ENCODE assay signal across 8 cellular contexts in the genomic region with DNA sequence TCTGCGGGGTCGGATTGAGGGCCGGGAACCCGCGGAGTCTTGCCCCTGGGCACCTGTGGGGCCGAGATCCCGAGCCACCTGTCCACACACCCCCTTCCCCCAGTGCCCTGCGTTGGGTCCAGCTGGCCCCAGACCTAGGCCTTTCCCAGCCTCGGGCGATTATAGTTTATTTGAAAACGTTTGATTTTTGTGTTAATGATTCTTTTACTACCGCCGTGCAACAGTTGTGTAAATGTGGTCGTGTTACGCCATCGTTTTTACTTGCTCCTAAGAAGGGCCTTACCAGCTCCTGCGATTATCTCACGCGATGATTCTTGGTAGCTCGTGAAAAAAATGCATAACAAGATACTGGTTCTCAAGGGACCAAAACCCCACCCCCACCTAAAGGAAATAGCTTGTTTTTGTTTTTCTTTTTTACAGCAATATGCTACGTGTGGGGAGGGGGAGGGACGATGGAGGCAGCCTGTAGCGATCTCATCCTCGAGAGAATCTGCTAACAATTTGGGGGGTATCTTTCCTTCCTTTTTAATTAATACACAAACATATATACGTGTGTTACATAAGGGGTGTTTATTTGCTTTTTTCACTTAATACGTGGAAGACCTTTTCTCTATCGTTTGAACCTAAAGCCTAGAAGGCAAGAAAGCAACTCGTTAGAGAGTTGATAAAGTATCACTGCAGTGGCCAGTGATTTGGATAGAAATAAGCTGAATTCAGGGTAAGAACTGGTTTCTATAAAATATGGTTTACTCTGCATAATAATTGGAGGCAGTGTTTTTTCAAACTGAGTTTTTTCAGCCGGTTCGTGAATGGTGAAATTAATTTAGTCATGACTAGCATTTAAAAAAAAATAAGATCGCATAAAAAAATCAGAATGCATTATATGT.
A peak's percentile ranks its signal among the peaks of the same experiment; 100 is the strongest.
DNase-seq lines count a peak whose midpoint lies in the region; ATAC-seq and TF ChIP-seq lines count a peak whose summit lies in the region.

No MANE protein-coding gene starts in this region.

- H3K4me1 Mint-ChIP-seq in activated naive CD4-positive, alpha-beta T cell treated with anti-CD3 and anti-CD28 coated beads, Interleukin-2, amount 50 U/mL, for 24 hours = peaks cover 22% of the 10 kb centered on the region

- WGBS in iPS DF 6.9 (ENCODE audit: insufficient coverage, insufficient read length) = no CpG with 5 or more reads among the region's 31 CpGs

- ATAC-seq in GM18858 (IDR thresholded peaks at IDR 0.05; ENCODE audit: unreplicated experiment) = no peak

- peaks cover 24% of the 10 kb centered on the region for H3K27me3 ChIP-seq in iPS DF 6.9 (ENCODE audit: control insufficient read depth, insufficient read depth, low read length)

- H3K4me3 ChIP-seq in iPS DF 6.9 (ENCODE audit: low read length) (peak overlapping the region; percentile 71), skeletal muscle cell (ENCODE audit: low read depth, low read length) (peak overlapping the region; percentile 57)

- H3K9me3 ChIP-seq in iPS DF 6.9 (ENCODE audit: control insufficient read depth, insufficient read depth, low read length) = no peaks in the 10 kb centered on the region

- H3K4me3 Mint-ChIP-seq in activated naive CD4-positive, alpha-beta T cell treated with anti-CD3 and anti-CD28 coated beads, Interleukin-2, amount 50 U/mL, for 24 hours = peak overlapping the region; percentile 90

- H3K36me3 ChIP-seq in iPS DF 6.9 (ENCODE audit: control insufficient read depth, insufficient read depth, low read length) = no peaks in the 10 kb centered on the region

- no peak for DNase-seq in activated naive CD4-positive, alpha-beta T cell treated with Interleukin-2 at 50 U/mL for 16 hours
- DNase-seq in HEK293T (ENCODE audit: extremely low spot score) (peak; percentile 44), NCI-H1105 treated with DMSO at 0.1 percent for 48 hours (lab: John Stamatoyannopoulos, UW) (peak; percentile 39), amniotic epithelial cell (ENCODE audit: low read depth) (peak; percentile 62), iPS DF 6.9 (ENCODE audit: low read depth, low spot score) (no peak), skeletal muscle cell (ENCODE audit: low read depth) (peak; percentile 8)

- H3K36me3 Mint-ChIP-seq in activated naive CD4-positive, alpha-beta T cell treated with anti-CD3 and anti-CD28 coated beads, Interleukin-2, amount 50 U/mL, for 24 hours = peaks cover 2% of the 10 kb centered on the region

- H3K27ac Mint-ChIP-seq in activated naive CD4-positive, alpha-beta T cell treated with anti-CD3 and anti-CD28 coated beads, Interleukin-2, amount 50 U/mL, for 24 hours = peak overlapping the region; percentile 75

- POLR2A ChIA-PET in HEK293T (lab: Yijun Ruan, JAX) = interaction anchor here (0.5 to 1.6 kb wide), 5 partner anchors 9 to 403 kb away, joined by 3 to 4 read pairs (median 3); no protein-coding TSS in a partner anchor

- H3K27ac ChIP-seq in iPS DF 6.9 (ENCODE audit: low read length) = no peak overlapping the region

- H3K9me3 Mint-ChIP-seq in activated naive CD4-positive, alpha-beta T cell treated with anti-CD3 and anti-CD28 coated beads, Interleukin-2, amount 50 U/mL, for 24 hours = peaks cover 9% of the 10 kb centered on the region

- CTCF ChIA-PET in HEK293T (lab: Yijun Ruan, JAX) = no interaction called here

- H3K4me1 ChIP-seq in iPS DF 6.9 (ENCODE audit: control insufficient read depth, insufficient read depth, low read length) = no peaks in the 10 kb centered on the region; the same call in 1 of the 2 replicates

- peaks cover 33% of the 10 kb centered on the region for H3K27me3 Mint-ChIP-seq in activated naive CD4-positive, alpha-beta T cell treated with anti-CD3 and anti-CD28 coated beads, Interleukin-2, amount 50 U/mL, for 24 hours

TF ChIP-seq in HEK293T, 16 proteins besides CTCF, POLR2A, EP300 and RAD21:
- TF ChIP-seq SP1 (IDR thresholded peaks at IDR 0.05) (no peak), FOXK2 (IDR thresholded peaks at IDR 0.05) (0 out of 2 replicates have a peak, but pooled peaks have one; percentile 52), FOXM1 (IDR thresholded peaks at IDR 0.05; ENCODE audit: borderline replicate concordance) (no peak), ZNF384 (IDR thresholded peaks at IDR 0.05) (peak; percentile 80), BHLHE40 (IDR thresholded peaks at IDR 0.05; ENCODE audit: borderline replicate concordance) (no peak), L3MBTL2 (conservative IDR thresholded peaks at IDR 0.05) (peak; percentile 36), LEF1 (IDR thresholded peaks at IDR 0.05; ENCODE audit: borderline replicate concordance) (no peak), CTBP1 (IDR thresholded peaks at IDR 0.05; ENCODE audit: borderline replicate concordance) (peak; percentile 42; the same call in 1 of the 2 replicates), SUZ12 (IDR thresholded peaks at IDR 0.05) (no peak)

Comparison
In these comparisons a context has a peak if more than half of its experiments do, and no peak if none do; other contexts are left out.
1. DNase-seq: peak in HEK293T (single experiment), NCI-H1105 treated with DMSO at 0.1 percent for 48 hours (single experiment), amniotic epithelial cell (single experiment) and skeletal muscle cell (single experiment); none in activated naive CD4-positive, alpha-beta T cell treated with Interleukin-2 at 50 U/mL for 16 hours (single experiment) and iPS DF 6.9 (single experiment).